Comparison of ENCODE assay signal across 19 cellular contexts in the genomic region with DNA sequence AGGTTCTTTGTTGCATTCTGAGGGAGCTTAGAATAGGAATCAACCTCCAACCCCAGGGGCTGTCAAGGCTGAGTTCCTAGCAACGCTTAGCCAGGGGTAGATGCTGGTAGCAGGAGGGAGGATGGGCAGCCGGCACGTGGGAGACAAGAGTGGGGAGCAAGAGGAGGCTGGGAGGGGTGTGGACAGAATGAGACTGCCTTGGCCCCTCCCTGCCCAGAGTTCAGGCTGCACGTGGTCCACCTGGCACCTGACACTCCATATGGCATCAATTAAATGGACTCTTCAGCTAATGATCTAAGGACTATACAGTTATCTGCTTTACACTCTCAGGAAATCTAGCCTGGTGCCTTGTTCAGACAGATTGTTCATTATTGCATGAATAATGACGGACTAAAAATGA.
DNase-seq lines count a peak whose midpoint lies in the region; ATAC-seq and TF ChIP-seq lines count a peak whose summit lies in the region.
"Had no signal": no experiment of that assay in that cellular context is flagged by ENCODE, and none has a peak within 500 bp of the region (broad histone marks: within the 10 kb centered on the region; RNA-seq: fewer than 3 reads in every experiment).

No MANE protein-coding gene starts in this region.

- no peak overlapping the region for H3K9ac ChIP-seq in smooth muscle cell (ENCODE audit: low read depth)
- H3K9ac ChIP-seq: parathyroid adenoma had no signal

- peak overlapping the region; percentile 92 for H3K27ac ChIP-seq in smooth muscle cell (ENCODE audit: low read depth)
- H3K27ac ChIP-seq: 22Rv1, gastrocnemius medialis, parathyroid adenoma, RWPE1, skin epidermis had no signal

- WGBS in smooth muscle cell (ENCODE audit: low lambda C conversion rate) = 73% methylated on average over 5 of the region's 5 CpGs

- no peaks in the 10 kb centered on the region for H4K20me1 ChIP-seq in smooth muscle cell (ENCODE audit: low read depth)

- H3K4me3 ChIP-seq in smooth muscle cell = no peak overlapping the region
- H3K4me3 ChIP-seq: gastrocnemius medialis, HAP-1, skin epidermis, transverse colon had no signal

- no peaks in the 10 kb centered on the region for H3K27me3 ChIP-seq in smooth muscle cell (ENCODE audit: low read depth)
- H3K27me3 ChIP-seq: gastrocnemius medialis, transverse colon had no signal

- H3K9me3 ChIP-seq in smooth muscle cell (replicated peaks; ENCODE audit: low read depth) = no peaks in the 10 kb centered on the region
- H3K9me3 ChIP-seq: gastrocnemius medialis, HAP-1, transverse colon had no signal

- no peaks in the 10 kb centered on the region for H3K36me3 ChIP-seq in smooth muscle cell (ENCODE audit: low read depth)
- H3K36me3 ChIP-seq: gastrocnemius medialis, HAP-1, transverse colon had no signal

- peak overlapping the region; percentile 31 for H3K4me2 ChIP-seq in smooth muscle cell

- peak overlapping the region; percentile 40 for H2AFZ ChIP-seq in smooth muscle cell (ENCODE audit: low read depth)
- H2AFZ ChIP-seq: parathyroid adenoma had no signal

- no peak for TF ChIP-seq CTCF in smooth muscle cell (IDR thresholded peaks at IDR 0.05; ENCODE audit: borderline replicate concordance, insufficient read depth, poor library complexity, severe bottlenecking)

- DNase-seq in DMS53 (lab: John Stamatoyannopoulos, UW) = peak; percentile 8
- DNase-seq in DMS53 treated with DMSO at 0.1 percent for 48 hours (lab: John Stamatoyannopoulos, UW; ENCODE audit: unreplicated experiment) = no peak
- DNase-seq in NCI-H524 treated with DMSO at 0.1 percent for 48 hours (lab: John Stamatoyannopoulos, UW) = peak; percentile 95
- peak in 1 of 2 donors; percentile 38 for DNase-seq in left colon
- DNase-seq in smooth muscle cell (lab: John Stamatoyannopoulos, UW; ENCODE audit: unreplicated experiment) = no peak
- no peak for DNase-seq in SW480 (ENCODE audit: low spot score)
- no peak for DNase-seq in NCI-H2107 treated with DMSO at 0.1 percent for 48 hours (lab: John Stamatoyannopoulos, UW; ENCODE audit: unreplicated experiment)
- DNase-seq: effector CD4-positive, alpha-beta T cell; gastrocnemius medialis; naive thymus-derived CD8-positive, alpha-beta T cell; NCI-H1048; stimulated activated CD4-positive, alpha-beta T cell treated with anti-CD3 and anti-CD28 coated beads, Interleukin-4, amount 100 ng/mL, for 1 hour; transverse colon had no signal

- H3F3A ChIP-seq in smooth muscle cell (ENCODE audit: low read depth) = peaks cover 45% of the 10 kb centered on the region

- H3K79me2 ChIP-seq in smooth muscle cell (ENCODE audit: low read depth) = no peaks in the 10 kb centered on the region
- H3K79me2 ChIP-seq: parathyroid adenoma had no signal

- peaks cover 15% of the 10 kb centered on the region for H3K4me1 ChIP-seq in smooth muscle cell (ENCODE audit: low read depth)
- H3K4me1 ChIP-seq: HAP-1, parathyroid adenoma had no signal

- intact Hi-C loops in left colon (cut with DNase I, micrococcal nuclease) = no loop called here

- ATAC-seq in left colon (peak; percentile 85), HG02970 (IDR thresholded peaks at IDR 0.05; ENCODE audit: low FRiP score, unreplicated experiment) (no peak)
- ATAC-seq: gastrocnemius medialis; naive thymus-derived CD8-positive, alpha-beta T cell had no signal

Comparison
In these comparisons a context has a peak if more than half of its experiments do, and no peak if none do; other contexts are left out.
1. DNase-seq: peak in DMS53 (single experiment) and NCI-H524 treated with DMSO at 0.1 percent for 48 hours (single experiment); none in DMS53 treated with DMSO at 0.1 percent for 48 hours (single experiment), smooth muscle cell (single experiment), SW480 (single experiment) and NCI-H2107 treated with DMSO at 0.1 percent for 48 hours (single experiment).